In the genomic region with DNA sequence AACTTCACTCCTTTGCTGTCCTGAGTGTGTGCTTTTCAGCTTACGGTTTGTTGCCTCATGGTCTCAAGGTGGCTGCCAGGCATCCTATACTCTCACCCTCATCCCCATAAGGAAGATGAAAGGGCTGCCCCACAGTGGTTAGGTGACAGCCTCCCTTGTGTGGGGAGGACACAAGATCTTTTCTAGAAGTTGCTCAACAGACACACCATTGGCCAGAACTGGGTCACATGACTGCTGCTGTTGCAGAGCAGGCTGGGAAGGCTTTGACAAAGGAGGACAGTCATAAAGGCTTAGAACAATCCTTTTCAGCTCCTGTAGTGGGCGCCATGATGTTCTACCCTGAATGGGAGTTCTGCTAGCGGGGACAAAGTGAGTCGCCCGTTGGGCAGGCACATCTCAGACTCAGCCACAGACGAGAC, we compare ENCODE assay signal across 16 cellular contexts.
DNase-seq lines count a peak whose midpoint lies in the region; ATAC-seq and TF ChIP-seq lines count a peak whose summit lies in the region.
"Had no signal": no experiment of that assay in that cellular context is flagged by ENCODE, and none has a peak within 500 bp of the region (broad histone marks: within the 10 kb centered on the region; RNA-seq: fewer than 3 reads in every experiment).

No MANE protein-coding gene starts in this region.

- H3K9me3 ChIP-seq in SK-N-SH, result no peaks in the 10 kb centered on the region
- H3K9me3 ChIP-seq in Karpas-422 (ENCODE audit: low read length), result no peaks in the 10 kb centered on the region
- peaks cover 12% of the 10 kb centered on the region for H3K9me3 ChIP-seq in mesodermal cell (ENCODE audit: control insufficient read depth, low read length)
- H3K9me3 ChIP-seq: body of pancreas, left lung, suprapubic skin had no signal

- H3K27ac ChIP-seq in SK-N-SH (ENCODE audit: low read depth in 2 of 2, low read length in 1 of 2) (no peak overlapping the region; a peak in 1 of 4 replicates), Karpas-422 (ENCODE audit: low read length) (no peak overlapping the region), mesodermal cell (ENCODE audit: low read depth, low read length, severe bottlenecking) (peak overlapping the region; percentile 63), coronary artery (no peak overlapping the region)
- H3K27ac ChIP-seq: body of pancreas, left lung, SJSA1, suprapubic skin had no signal

- WGBS in SK-N-SH (ENCODE audit: low lambda C conversion rate), result 83% methylated on average over 5 of the region's 6 CpGs
- WGBS in mesodermal cell (ENCODE audit: insufficient coverage in 2 of 2), 2 experiments, result 88 to 92% methylated on average over 5 to 6 of the region's 6 CpGs

- H3K79me2 ChIP-seq in SK-N-SH (ENCODE audit: insufficient read depth) (no peaks in the 10 kb centered on the region), Karpas-422 (ENCODE audit: low read length) (no peaks in the 10 kb centered on the region)

- DNase-seq in SK-N-SH, result no peak
- DNase-seq in Karpas-422, result peak; percentile 61
- peak; percentile 64 for DNase-seq in amniotic epithelial cell (ENCODE audit: low read depth)
- DNase-seq in coronary artery (ENCODE audit: low spot score), result no peak
- DNase-seq in NCI-H2081 (lab: John Stamatoyannopoulos, UW), result no peak
- DNase-seq: activated naive CD4-positive, alpha-beta T cell; body of pancreas; DMS79 treated with DMSO at 0.1 percent for 48 hours; naive thymus-derived CD8-positive, alpha-beta T cell; NCI-H1092 had no signal

- TF ChIP-seq RAD21 in SK-N-SH (IDR thresholded peaks at IDR 0.05; ENCODE audit: low read length), result no peak

- H3F3A ChIP-seq in SK-N-SH (replicated peaks; ENCODE audit: insufficient read depth), result peaks cover 4% of the 10 kb centered on the region

- ATAC-seq in SK-N-SH treated with all-trans-retinoic acid at 6 μM for 48 hours, result no peak
- no peak for ATAC-seq in HG02763 (IDR thresholded peaks at IDR 0.05; ENCODE audit: unreplicated experiment)
- ATAC-seq: body of pancreas; left lung; naive thymus-derived CD8-positive, alpha-beta T cell had no signal

- no peaks in the 10 kb centered on the region for H4K20me1 ChIP-seq in SK-N-SH (ENCODE audit: insufficient read depth)
- H4K20me1 ChIP-seq in Karpas-422 (ENCODE audit: insufficient read depth, low read depth, low read length), result no peaks in the 10 kb centered on the region

- no peaks in the 10 kb centered on the region for H3K9me2 ChIP-seq in SK-N-SH
- no peaks in the 10 kb centered on the region for H3K9me2 ChIP-seq in Karpas-422 (replicated peaks; ENCODE audit: insufficient read depth, low read length)

- H3K27me3 ChIP-seq in SK-N-SH (ENCODE audit: insufficient read depth) (no peaks in the 10 kb centered on the region), Karpas-422 (ENCODE audit: low read length) (no peaks in the 10 kb centered on the region)
- H3K27me3 ChIP-seq: body of pancreas, left lung, SJSA1, suprapubic skin had no signal

- peaks cover 7 to 11% of the 10 kb centered on the region in 2 experiments; a peak in 3 of 4 replicates for H3K4me1 ChIP-seq in SK-N-SH (ENCODE audit: control insufficient read depth in 1 of 2, insufficient read depth in 2 of 2, low read depth in 1 of 2, low read length in 1 of 2)
- H3K4me1 ChIP-seq in Karpas-422 (ENCODE audit: low read length), result no peaks in the 10 kb centered on the region
- peaks cover 14% of the 10 kb centered on the region for H3K4me1 ChIP-seq in mesodermal cell (ENCODE audit: control insufficient read depth, insufficient read depth, low read length, poor library complexity, severe bottlenecking)

- no peak overlapping the region for H2AFZ ChIP-seq in SK-N-SH (ENCODE audit: low read depth)
- H2AFZ ChIP-seq in Karpas-422 (ENCODE audit: low read length), result no peak overlapping the region

- CTCF ChIA-PET in SK-N-SH (lab: Yijun Ruan, JAX), result no interaction called here

- H3K4me2 ChIP-seq in SK-N-SH (no peak overlapping the region), Karpas-422 (ENCODE audit: low read depth, low read length, poor library complexity, severe bottlenecking) (no peak overlapping the region)

- no peak for TF ChIP-seq EP300 in SK-N-SH (IDR thresholded peaks at IDR 0.05; ENCODE audit: borderline replicate concordance in 1 of 2, low read depth in 1 of 2, low read length in 1 of 2)

- TF ChIP-seq CTCF in SK-N-SH (IDR thresholded peaks at IDR 0.05) (peak; percentile 21; the same call in 1 of the 2 replicates), coronary artery (IDR thresholded peaks at IDR 0.05) (no peak)

- POLR2A ChIA-PET in SK-N-SH (lab: Yijun Ruan, JAX), result no interaction called here

- H3K36me3 ChIP-seq in SK-N-SH (replicated peaks in 1 of 2; ENCODE audit: control insufficient read depth in 1 of 2, insufficient read depth in 2 of 2, low read length in 1 of 2) (no peaks in the 10 kb centered on the region), Karpas-422 (ENCODE audit: insufficient read depth, low read length) (no peaks in the 10 kb centered on the region), mesodermal cell (ENCODE audit: control insufficient read depth, insufficient read depth, low read length) (no peaks in the 10 kb centered on the region)
- H3K36me3 ChIP-seq: left lung, SJSA1, suprapubic skin had no signal

- H3K9ac ChIP-seq in SK-N-SH, result no peak overlapping the region
- H3K9ac ChIP-seq in Karpas-422 (ENCODE audit: low read length), result no peak overlapping the region

- H3K4me3 ChIP-seq in SK-N-SH (ENCODE audit: low read depth in 2 of 2, low read length in 1 of 2) (no peak overlapping the region), Karpas-422 (ENCODE audit: low read length) (no peak overlapping the region), mesodermal cell (ENCODE audit: extremely low read depth, insufficient read depth, low read length, poor library complexity, severe bottlenecking) (no peak overlapping the region), coronary artery (no peak overlapping the region)
- H3K4me3 ChIP-seq: body of pancreas, left lung, SJSA1, suprapubic skin had no signal

TF ChIP-seq in SK-N-SH, 30 proteins besides CTCF, POLR2A, EP300 and RAD21:
- TF ChIP-seq, protein P1, sequence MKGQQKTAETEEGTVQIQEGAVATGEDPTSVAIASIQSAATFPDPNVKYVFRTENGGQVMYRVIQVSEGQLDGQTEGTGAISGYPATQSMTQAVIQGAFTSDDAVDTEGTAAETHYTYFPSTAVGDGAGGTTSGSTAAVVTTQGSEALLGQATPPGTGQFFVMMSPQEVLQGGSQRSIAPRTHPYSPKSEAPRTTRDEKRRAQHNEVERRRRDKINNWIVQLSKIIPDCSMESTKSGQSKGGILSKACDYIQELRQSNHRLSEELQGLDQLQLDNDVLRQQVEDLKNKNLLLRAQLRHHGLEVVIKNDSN (IDR thresholded peaks at IDR 0.05; ENCODE audit: borderline replicate concordance, low read depth), result 0 out of 2 replicates have a peak, but pooled peaks have one; percentile 26
- TF ChIP-seq FOSL2 (IDR thresholded peaks at IDR 0.05; ENCODE audit: borderline replicate concordance, low read depth), result no peak

TF ChIP-seq in SK-N-SH treated with all-trans-retinoic acid at 6 μM for 48 hours, 23 proteins besides CTCF, POLR2A, EP300 and RAD21 (continues in another document):
- no peak for TF ChIP-seq ZNF8 (CRISPR knock-in tag; IDR thresholded peaks at IDR 0.05)
- TF ChIP-seq CSRNP3 (CRISPR knock-in tag; IDR thresholded peaks at IDR 0.05), result no peak
- TF ChIP-seq TCF4 (CRISPR knock-in tag; IDR thresholded peaks at IDR 0.05; ENCODE audit: borderline replicate concordance), result no peak
- no peak for TF ChIP-seq BACH2 (CRISPR knock-in tag; IDR thresholded peaks at IDR 0.05; ENCODE audit: borderline replicate concordance)
- TF ChIP-seq, protein P2, sequence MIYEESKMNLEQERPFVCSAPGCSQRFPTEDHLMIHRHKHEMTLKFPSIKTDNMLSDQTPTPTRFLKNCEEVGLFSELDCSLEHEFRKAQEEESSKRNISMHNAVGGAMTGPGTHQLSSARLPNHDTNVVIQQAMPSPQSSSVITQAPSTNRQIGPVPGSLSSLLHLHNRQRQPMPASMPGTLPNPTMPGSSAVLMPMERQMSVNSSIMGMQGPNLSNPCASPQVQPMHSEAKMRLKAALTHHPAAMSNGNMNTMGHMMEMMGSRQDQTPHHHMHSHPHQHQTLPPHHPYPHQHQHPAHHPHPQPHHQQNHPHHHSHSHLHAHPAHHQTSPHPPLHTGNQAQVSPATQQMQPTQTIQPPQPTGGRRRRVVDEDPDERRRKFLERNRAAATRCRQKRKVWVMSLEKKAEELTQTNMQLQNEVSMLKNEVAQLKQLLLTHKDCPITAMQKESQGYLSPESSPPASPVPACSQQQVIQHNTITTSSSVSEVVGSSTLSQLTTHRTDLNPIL (CRISPR knock-in tag; IDR thresholded peaks at IDR 0.05; ENCODE audit: low read depth), result no peak
- no peak for TF ChIP-seq ISL1 (CRISPR knock-in tag; IDR thresholded peaks at IDR 0.05)
- TF ChIP-seq ZFP3 (CRISPR knock-in tag; IDR thresholded peaks at IDR 0.05), result no peak
- TF ChIP-seq PATZ1 (CRISPR knock-in tag; IDR thresholded peaks at IDR 0.05; ENCODE audit: borderline replicate concordance), result no peak
- no peak for TF ChIP-seq ZNF565 (CRISPR knock-in tag; conservative IDR thresholded peaks at IDR 0.05; ENCODE audit: low read depth)
- TF ChIP-seq ZNF70 (CRISPR knock-in tag; IDR thresholded peaks at IDR 0.05), result no peak

Comparison
In these comparisons a context has a peak if more than half of its experiments do, and no peak if none do; other contexts are left out.
1. DNase-seq: peak in Karpas-422 (single experiment) and amniotic epithelial cell (single experiment); none in SK-N-SH (single experiment), coronary artery (single experiment) and NCI-H2081 (0 of 2).